In genomic region chr14:87233266-87233665, GRCh38 we compare ENCODE assay signal across 29 cellular contexts.
DNase-seq lines count a peak whose midpoint lies in the region; ATAC-seq and TF ChIP-seq lines count a peak whose summit lies in the region.
"Had no signal": no experiment of that assay in that cellular context is flagged by ENCODE, and none has a peak within 500 bp of the region (broad histone marks: within the 10 kb centered on the region; RNA-seq: fewer than 3 reads in every experiment).

No MANE protein-coding gene starts in this region.

- no peak for TF ChIP-seq CTCF in vagina (IDR thresholded peaks at IDR 0.05)

- H3K18ac ChIP-seq in mesenchymal stem cell (ENCODE audit: low read depth in 1 of 2, low read length in 2 of 2), result no peak overlapping the region

- no peak overlapping the region for H3K9ac ChIP-seq in mesenchymal stem cell (ENCODE audit: low read length)
- H3K9ac ChIP-seq: BLaER1 treated with 17β-estradiol and CSF1 and Interleukin-3, amounts not matched to agents 10 nM and 100 nM had no signal

- peaks cover 5% of the 10 kb centered on the region for H3K4me1 ChIP-seq in mesenchymal stem cell (ENCODE audit: control insufficient read depth, insufficient read depth, low read depth, low read length)
- no peaks in the 10 kb centered on the region for H3K4me1 ChIP-seq in vagina
- H3K4me1 ChIP-seq: BLaER1 treated with 17β-estradiol and CSF1 and Interleukin-3, amounts not matched to agents 10 nM and 100 nM; Caco-2; esophagus muscularis mucosa; HAP-1; heart right ventricle had no signal

- H2BK12ac ChIP-seq in mesenchymal stem cell (ENCODE audit: low read length in 2 of 2), result no peak overlapping the region

- H3K4me2 ChIP-seq in mesenchymal stem cell (ENCODE audit: low read length, poor library complexity, severe bottlenecking), result no peak overlapping the region
- H3K4me2 ChIP-seq: BLaER1 treated with 17β-estradiol and CSF1 and Interleukin-3, amounts not matched to agents 10 nM and 100 nM; PC-9 had no signal

- H4K8ac ChIP-seq in mesenchymal stem cell (ENCODE audit: low read length), result no peak overlapping the region

- no peak overlapping the region for H2BK120ac ChIP-seq in mesenchymal stem cell (ENCODE audit: low read depth, low read length)

- H3K36me3 ChIP-seq in mesenchymal stem cell (ENCODE audit: control insufficient read depth in 1 of 2, insufficient read depth in 2 of 2, low read depth in 1 of 2, low read length in 2 of 2), result no peaks in the 10 kb centered on the region
- no peaks in the 10 kb centered on the region for H3K36me3 ChIP-seq in vagina
- H3K36me3 ChIP-seq: BLaER1 treated with 17β-estradiol and CSF1 and Interleukin-3, amounts not matched to agents 10 nM and 100 nM; esophagus muscularis mucosa; HAP-1; heart right ventricle had no signal

- no peak overlapping the region for H3K4ac ChIP-seq in mesenchymal stem cell (ENCODE audit: low read depth in 1 of 2, low read length in 2 of 2)

- no peak overlapping the region for H2AFZ ChIP-seq in mesenchymal stem cell (ENCODE audit: low read depth, low read length)
- H2AFZ ChIP-seq: PC-9 had no signal

- no peak overlapping the region for H3K27ac ChIP-seq in mesenchymal stem cell (ENCODE audit: low read length, poor library complexity, severe bottlenecking)
- H3K27ac ChIP-seq in vagina, result no peak overlapping the region
- H3K27ac ChIP-seq: BLaER1 treated with 17β-estradiol and CSF1 and Interleukin-3, amounts not matched to agents 10 nM and 100 nM; coronary artery; esophagus muscularis mucosa; heart right ventricle; PC-9 had no signal

- no peak for TF ChIP-seq POLR2A in vagina (IDR thresholded peaks at IDR 0.05)

- no peak overlapping the region for H2BK5ac ChIP-seq in mesenchymal stem cell (ENCODE audit: low read depth, low read length, poor library complexity, severe bottlenecking)

- H3K27me3 ChIP-seq in mesenchymal stem cell (ENCODE audit: control insufficient read depth in 1 of 2, insufficient read depth in 1 of 2, low read length in 2 of 2), result no peaks in the 10 kb centered on the region
- no peaks in the 10 kb centered on the region for H3K27me3 ChIP-seq in vagina
- H3K27me3 ChIP-seq: BLaER1 treated with 17β-estradiol and CSF1 and Interleukin-3, amounts not matched to agents 10 nM and 100 nM; esophagus muscularis mucosa; heart right ventricle had no signal

- no peak overlapping the region for H3K23ac ChIP-seq in mesenchymal stem cell (ENCODE audit: low read length in 2 of 2)

- 92% methylated on average over 2 of the region's 2 CpGs for WGBS in mesenchymal stem cell

- DNase-seq in HPDE6-E6E7 (ENCODE audit: extremely low spot score) (peak; percentile 16), NCI-H146 treated with DMSO at 0.1 percent for 48 hours (lab: John Stamatoyannopoulos, UW; ENCODE audit: unreplicated experiment) (peak; percentile 85), RPMI8226 (peak; percentile 4), mesenchymal stem cell (no peak), vagina (ENCODE audit: extremely low spot score in 2 of 2) (no peak)
- DNase-seq: activated B cell treated with CpG ODN at 0.5 μM for 24 hours; activated CD4-positive, alpha-beta T cell treated with anti-CD3 and anti-CD28 coated beads, Interleukin-2, amount 50 U/mL, for 4 hours; aorta; Caco-2; DND-41; effector memory CD8-positive, alpha-beta T cell; foreskin melanocyte; heart right ventricle; left cardiac atrium; NCI-H2029; NCI-H446; SHP77 treated with DMSO at 0.1 percent for 48 hours; stimulated activated CD4-positive, alpha-beta T cell treated with anti-CD3 and anti-CD28 coated beads, Interleukin-12 subunit alpha, Interleukin-12 subunit beta, amount 100 ng/mL, for 4 hours; stimulated activated CD4-positive, alpha-beta T cell treated with anti-CD3 and anti-CD28 coated beads, Interleukin-4, amount 100 ng/mL, for 1 hour; substantia nigra; T1000 had no signal

- intact Hi-C loops in vagina (cut with DNase I), result no loop called here

- H3K79me1 ChIP-seq in mesenchymal stem cell (replicated peaks; ENCODE audit: low read length, poor library complexity, severe bottlenecking), result no peaks in the 10 kb centered on the region

- ATAC-seq in HG03280 (IDR thresholded peaks at IDR 0.05; ENCODE audit: unreplicated experiment) (no peak), GM21367 (IDR thresholded peaks at IDR 0.05; ENCODE audit: unreplicated experiment) (no peak)
- ATAC-seq: effector memory CD8-positive, alpha-beta T cell; heart right ventricle; left cardiac atrium; sciatic nerve had no signal

- H2BK15ac ChIP-seq in mesenchymal stem cell (ENCODE audit: low read depth, poor library complexity, severe bottlenecking), result no peak overlapping the region

- no peak overlapping the region for H4K91ac ChIP-seq in mesenchymal stem cell (ENCODE audit: low read length)

- peak overlapping the region; percentile 56 for H2AK5ac ChIP-seq in mesenchymal stem cell (ENCODE audit: low read length, severe bottlenecking)

- H3K14ac ChIP-seq in mesenchymal stem cell (ENCODE audit: low read length in 2 of 2), result no peak overlapping the region

- H3K4me3 ChIP-seq in mesenchymal stem cell (ENCODE audit: insufficient read depth in 1 of 2, low read depth in 1 of 2, low read length in 2 of 2) (no peak overlapping the region), vagina (no peak overlapping the region)
- H3K4me3 ChIP-seq: BLaER1 treated with 17β-estradiol and CSF1 and Interleukin-3, amounts not matched to agents 10 nM and 100 nM; coronary artery; esophagus muscularis mucosa; HAP-1; heart right ventricle; PC-9 had no signal

- H3K9me3 ChIP-seq in mesenchymal stem cell (ENCODE audit: control insufficient read depth, low read length) (no peaks in the 10 kb centered on the region), vagina (no peaks in the 10 kb centered on the region)
- H3K9me3 ChIP-seq: esophagus muscularis mucosa, HAP-1 had no signal

Comparison
In these comparisons a context has a peak if more than half of its experiments do, and no peak if none do; other contexts are left out.
1. DNase-seq: peak in HPDE6-E6E7 (single experiment), NCI-H146 treated with DMSO at 0.1 percent for 48 hours (single experiment) and RPMI8226 (single experiment); none in mesenchymal stem cell (single experiment) and vagina (0 of 2).